Comparison of ENCODE assay signal across 1 cellular context in the genomic region with DNA sequence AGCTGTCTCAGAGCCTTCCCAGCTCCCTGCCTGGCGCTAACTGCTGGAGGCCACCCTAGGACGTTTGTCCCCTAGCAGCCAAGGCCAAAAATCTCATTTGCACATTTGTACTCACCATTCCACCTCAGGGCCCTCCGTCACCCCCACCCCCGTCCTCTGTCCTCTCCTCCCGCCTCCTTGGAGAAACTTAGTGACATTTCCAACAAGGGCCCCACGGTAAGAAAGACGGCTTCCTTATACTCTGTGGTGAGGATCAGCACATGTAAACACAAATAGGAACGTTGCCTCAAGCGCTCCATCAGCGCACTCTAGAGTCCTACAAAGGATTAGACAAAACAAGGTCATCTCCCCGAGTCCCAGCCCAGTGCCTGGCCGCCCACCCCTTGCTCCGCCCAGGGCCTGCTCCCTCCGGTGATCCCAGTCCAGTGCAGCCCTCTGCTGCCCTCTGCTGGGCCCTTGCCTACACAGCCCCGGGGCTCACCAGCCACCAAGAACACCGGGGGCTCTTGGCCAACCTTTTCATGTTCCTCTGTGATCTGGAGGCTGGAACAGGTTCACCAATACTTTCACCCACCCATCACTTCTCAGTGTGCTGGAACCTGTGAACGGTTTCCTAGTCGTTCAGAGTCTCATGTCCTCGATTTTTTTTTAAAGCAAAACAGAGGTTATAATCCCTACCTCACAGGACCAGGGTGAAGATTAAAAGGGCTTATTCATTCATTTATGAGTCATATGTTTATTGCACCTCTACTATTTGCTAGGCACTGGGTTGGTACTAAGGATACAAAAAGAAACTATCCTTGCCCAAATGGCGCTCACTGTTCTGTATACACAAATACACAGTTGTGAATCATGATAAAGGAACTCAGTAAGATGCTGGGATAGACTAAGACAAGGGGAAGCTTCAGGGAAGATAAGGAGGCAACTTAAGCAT.
TF ChIP-seq lines count a peak whose summit lies in the region.

No MANE protein-coding gene starts in this region.

TF ChIP-seq in HepG2, 621 proteins besides CTCF, POLR2A, EP300 and RAD21 (continued from another document):
- TF ChIP-seq PPARG (CRISPR knock-in tag; conservative IDR thresholded peaks at IDR 0.05) (0 out of 2 replicates have a peak, but pooled peaks have one; percentile 34), ZNF335 (CRISPR knock-in tag; IDR thresholded peaks at IDR 0.05) (no peak), CBX5 (CRISPR knock-in tag; IDR thresholded peaks at IDR 0.05; ENCODE audit: borderline replicate concordance) (peak; percentile 44; the same call in 1 of the 2 replicates), IRF2 (CRISPR knock-in tag; IDR thresholded peaks at IDR 0.05) (peak; percentile 78; the same call in 1 of the 2 replicates)
